8 cellular contexts compared by ENCODE assay signal in genomic region chr19:56140583-56141415, GRCh38. TPM values are rescaled to one million over a fixed set of nuclear protein-coding genes. Genes with fewer than 3 reads are reported as not detected.
A peak's percentile ranks its signal among the peaks of the same experiment; 100 is the strongest.
DNase-seq lines count a peak whose midpoint lies in the region; ATAC-seq, FAIRE-seq and TF ChIP-seq lines count a peak whose summit lies in the region.

Gene ZNF444 (plus strand): TSS chr19:56141287. CDS start chr19:56146912, 5,625 bp downstream.

- under 1% methylated on average over 56 of the region's 56 CpGs for WGBS in prostate gland

- peak; percentile 74 for FAIRE-seq in urothelium cell line (lab: Jason Lieb, UNC)

- intact Hi-C loops in T-helper 2 cell treated with Interferon-gamma antibody and Interleukin-4, amounts not matched to agents 100 ng/mL and 5 ng/mL, for 36 hours (cut with micrococcal nuclease) = loop anchor here (1.0 to 5.0 kb wide), 8 partner anchors 19 to 1023 kb away; partner anchors contain the start of genes EPN1, PPP1R12C, ZNF583 and ZNF628
- intact Hi-C loops in left ventricle myocardium superior (cut with micrococcal nuclease) = no loop called here
- intact Hi-C loops in prostate gland (cut with DNase I) = loop anchor here (2.0 kb wide), 2 partner anchors 20 to 36 kb away; partner anchors contain the start of gene ZNF787

- no peaks in the 10 kb centered on the region for H3K27me3 ChIP-seq in prostate gland (replicated peaks; ENCODE audit: insufficient read depth)

- no peaks in the 10 kb centered on the region for H3K9me3 ChIP-seq in prostate gland

- DNase-seq in NCI-H187 (lab: John Stamatoyannopoulos, UW) (peak; percentile 99 to 100), anterior cingulate cortex (lab: John Stamatoyannopoulos, UW) (peak; percentile 96 to 100 (median 99)), left ventricle myocardium superior (peak; percentile 97), prostate gland (ENCODE audit: low spot score) (peak; percentile 99), urothelium cell line (ENCODE audit: low spot score) (peak; percentile 98)

- peak; percentile 65 for TF ChIP-seq POLR2A in prostate gland (IDR thresholded peaks at IDR 0.05)

- TF ChIP-seq CTCF in prostate gland (IDR thresholded peaks at IDR 0.05) = peak in 2 of 4 experiments; percentile 15 to 18

- H3K27ac ChIP-seq in prostate gland = peak within 1 kb of the TSS; percentile 91 to 96

- peaks cover 22% of the 10 kb centered on the region for H3K4me1 ChIP-seq in prostate gland (replicated peaks)

- peak within 1 kb of the TSS; percentile 39 to 57 for H3K4me3 ChIP-seq in prostate gland

- ATAC-seq in GM18498 (IDR thresholded peaks at IDR 0.05; ENCODE audit: unreplicated experiment) (peak; percentile 89), HG02938 (IDR thresholded peaks at IDR 0.05; ENCODE audit: unreplicated experiment) (peak; percentile 90), left ventricle myocardium superior (peak; percentile 95)

- no peaks in the 10 kb centered on the region for H3K36me3 ChIP-seq in prostate gland

RNA-seq across cellular contexts. Expression of gene ZNF444, which starts in this region (rescaled TPM):
- total RNA-seq in T-helper 2 cell treated with Interferon-gamma antibody and Interleukin-4, amounts not matched to agents 100 ng/mL and 5 ng/mL, for 36 hours = 29.6 and 32.4 TPM in 2 replicates
- total RNA-seq in left ventricle myocardium superior = 23.9 TPM
- 100 to 1,000 TPM in 1 of 2 donors, 10 to 100 TPM in 1; 62.0 to 105 TPM for total RNA-seq in prostate gland

Comparison
In these comparisons a context has a peak if more than half of its experiments do, and no peak if none do; other contexts are left out.
1. Peak in every context shown above with its lines: DNase-seq, ATAC-seq, H3K4me3 ChIP-seq and H3K27ac ChIP-seq.